ENCODE assay signal across 8 cellular contexts in the genomic region with DNA sequence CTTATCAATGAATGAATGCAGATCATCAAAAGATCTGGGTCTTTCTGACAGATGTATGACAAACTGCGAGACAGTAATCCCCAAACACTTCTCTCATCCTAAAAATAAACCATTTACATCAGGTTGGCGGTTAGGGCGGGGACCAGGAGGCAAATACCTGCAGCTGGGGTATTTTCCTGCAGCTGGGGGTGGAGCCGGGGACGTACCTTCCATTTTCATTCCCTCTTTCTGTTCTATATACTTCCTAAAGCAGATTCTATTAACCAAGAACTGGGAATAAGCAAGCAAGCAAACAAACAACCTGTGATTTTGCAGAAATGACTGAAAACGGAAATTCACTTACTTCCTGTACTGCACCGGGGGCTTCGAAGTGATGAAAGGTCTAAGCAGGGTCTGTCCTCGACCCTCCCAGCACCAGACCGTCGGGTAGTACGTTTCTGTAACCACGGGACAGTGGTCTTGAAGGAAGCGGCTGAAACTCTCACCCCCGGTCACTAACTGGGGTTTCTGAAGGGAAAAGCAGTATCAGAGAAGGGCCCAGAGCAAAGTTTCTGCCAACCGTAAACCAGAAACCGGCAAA. TPM values are rescaled to one million over a fixed set of nuclear protein-coding genes. Genes with fewer than 3 reads are reported as not detected.
DNase-seq lines count a peak whose midpoint lies in the region; ATAC-seq and TF ChIP-seq lines count a peak whose summit lies in the region.

No MANE protein-coding gene starts in this region.

- H3K27me3 ChIP-seq in BLaER1 (no peaks in the 10 kb centered on the region), OCI-LY1 (ENCODE audit: insufficient read depth, low read length) (no peaks in the 10 kb centered on the region), brain microvascular endothelial cell (replicated peaks) (no peaks in the 10 kb centered on the region), lower lobe of right lung (ENCODE audit: low read depth) (no peaks in the 10 kb centered on the region), suprapubic skin (no peaks in the 10 kb centered on the region)

- peaks cover 20% of the 10 kb centered on the region for H3K79me2 ChIP-seq in OCI-LY1 (ENCODE audit: insufficient read depth, low read length)

- no peaks in the 10 kb centered on the region for H4K20me1 ChIP-seq in BLaER1
- H4K20me1 ChIP-seq in OCI-LY1 (ENCODE audit: insufficient read depth, low read length): no peaks in the 10 kb centered on the region

- peak overlapping the region; percentile 94 for H3K4me3 ChIP-seq in BLaER1
- H3K4me3 ChIP-seq in OCI-LY1 (ENCODE audit: low read depth, low read length, poor library complexity, severe bottlenecking): peak overlapping the region; percentile 86
- peak overlapping the region; percentile 78 for H3K4me3 ChIP-seq in brain microvascular endothelial cell (ENCODE audit: low read depth, low read length)
- H3K4me3 ChIP-seq in lower lobe of right lung: peak overlapping the region; percentile 93
- H3K4me3 ChIP-seq in suprapubic skin: peak overlapping the region; percentile 92

- H3K9ac ChIP-seq in BLaER1: peak overlapping the region; percentile 89
- H3K9ac ChIP-seq in OCI-LY1 (ENCODE audit: low read length): peak overlapping the region; percentile 83

- no peaks in the 10 kb centered on the region for H3K9me2 ChIP-seq in OCI-LY1 (ENCODE audit: low read depth, low read length)

- peaks cover 25% of the 10 kb centered on the region for H3K4me1 ChIP-seq in BLaER1
- H3K4me1 ChIP-seq in OCI-LY1 (ENCODE audit: insufficient read depth, low read length, severe bottlenecking): peaks cover 37% of the 10 kb centered on the region
- peaks cover 9% of the 10 kb centered on the region for H3K4me1 ChIP-seq in lower lobe of right lung
- H3K4me1 ChIP-seq in suprapubic skin: peaks cover 23% of the 10 kb centered on the region

- H3K27ac ChIP-seq in BLaER1 (peak overlapping the region; percentile 85), OCI-LY1 (ENCODE audit: low read depth, low read length, poor library complexity, severe bottlenecking) (peak overlapping the region; percentile 95), brain microvascular endothelial cell (peak overlapping the region; percentile 3), lower lobe of right lung (peak overlapping the region; percentile 96), suprapubic skin (peak overlapping the region; percentile 92)

- H2AFZ ChIP-seq in OCI-LY1 (ENCODE audit: low read length): no peak overlapping the region

- H3K36me3 ChIP-seq in BLaER1 (peaks cover 38% of the 10 kb centered on the region), OCI-LY1 (ENCODE audit: insufficient read depth, low read length) (peaks cover 59% of the 10 kb centered on the region), brain microvascular endothelial cell (replicated peaks) (no peaks in the 10 kb centered on the region), lower lobe of right lung (peaks cover 14% of the 10 kb centered on the region), suprapubic skin (no peaks in the 10 kb centered on the region)

- DNase-seq in brain microvascular endothelial cell (no peak), lower lobe of right lung (no peak), suprapubic skin (ENCODE audit: low spot score in 2 of 2) (no peak), posterior vena cava (ENCODE audit: low spot score) (no peak), NCI-H446 (lab: John Stamatoyannopoulos, UW) (no peak)

- in situ Hi-C loops in brain microvascular endothelial cell (cut with HindIII; ENCODE audit: low pct_ligation_motif_present, low sequenced_read_pairs): no loop called here

- H3F3A ChIP-seq in OCI-LY1 (ENCODE audit: insufficient read depth, low read length): no peaks in the 10 kb centered on the region

- ATAC-seq in GM21381 (IDR thresholded peaks at IDR 0.05; ENCODE audit: unreplicated experiment) (peak; percentile 14), lower lobe of right lung (peak in 1 of 2 donors; percentile 1)

- 6% methylated on average over 17 of the region's 17 CpGs for WGBS in suprapubic skin

- H3K9me3 ChIP-seq in BLaER1 (peaks cover 8% of the 10 kb centered on the region; the same call in 1 of the 2 replicates), OCI-LY1 (ENCODE audit: low read length) (no peaks in the 10 kb centered on the region), lower lobe of right lung (no peaks in the 10 kb centered on the region), suprapubic skin (no peaks in the 10 kb centered on the region)

- no peak for TF ChIP-seq EP300 in suprapubic skin (IDR thresholded peaks at IDR 0.05)

- intact Hi-C loops in lower lobe of right lung (cut with DNase I): no loop called here
- intact Hi-C loops in posterior vena cava (cut with DNase I): no loop called here

- TF ChIP-seq CTCF in OCI-LY1 (IDR thresholded peaks at IDR 0.05; ENCODE audit: low read length) (no peak), brain microvascular endothelial cell (IDR thresholded peaks at IDR 0.05; ENCODE audit: low read depth, low read length, missing control alignments) (no peak), lower lobe of right lung (IDR thresholded peaks at IDR 0.05) (no peak), suprapubic skin (IDR thresholded peaks at IDR 0.05) (no peak)

- peak overlapping the region; percentile 80 for H3K4me2 ChIP-seq in BLaER1
- H3K4me2 ChIP-seq in OCI-LY1 (ENCODE audit: low read length): peak overlapping the region; percentile 94

- no peak for TF ChIP-seq POLR2A in suprapubic skin (IDR thresholded peaks at IDR 0.05)

RNA-seq across cellular contexts. Expression of gene ABHD3, which starts 1.2 kb away (rescaled TPM):
- 32.0 TPM for total RNA-seq in lower lobe of right lung
- total RNA-seq in suprapubic skin: 10 to 100 TPM in 1 of 4 donors, 1 to 10 TPM in 3; 4.7 to 18.5 (median 6.8) TPM
- total RNA-seq in posterior vena cava: 10 to 100 TPM in 1 of 2 donors, 1 to 10 TPM in 1; 8.4 to 10.3 TPM

RNA-seq across cellular contexts. Expression of gene MIB1, which starts 37.3 kb away (rescaled TPM):
- total RNA-seq in lower lobe of right lung (29.3 TPM), suprapubic skin (10 to 100 TPM; 16.6 to 25.4 (median 24.1) TPM), posterior vena cava (10 to 100 TPM; 39.0 to 47.8 TPM)

Comparison
In these comparisons a context has a peak if more than half of its experiments do, and no peak if none do; other contexts are left out.
1. H3K27ac ChIP-seq: peak in every context shown above with its lines; median percentile 96 in lower lobe of right lung; 95 in OCI-LY1; 92 in suprapubic skin; 85 in BLaER1; 3 in brain microvascular endothelial cell.